In the genomic region with DNA sequence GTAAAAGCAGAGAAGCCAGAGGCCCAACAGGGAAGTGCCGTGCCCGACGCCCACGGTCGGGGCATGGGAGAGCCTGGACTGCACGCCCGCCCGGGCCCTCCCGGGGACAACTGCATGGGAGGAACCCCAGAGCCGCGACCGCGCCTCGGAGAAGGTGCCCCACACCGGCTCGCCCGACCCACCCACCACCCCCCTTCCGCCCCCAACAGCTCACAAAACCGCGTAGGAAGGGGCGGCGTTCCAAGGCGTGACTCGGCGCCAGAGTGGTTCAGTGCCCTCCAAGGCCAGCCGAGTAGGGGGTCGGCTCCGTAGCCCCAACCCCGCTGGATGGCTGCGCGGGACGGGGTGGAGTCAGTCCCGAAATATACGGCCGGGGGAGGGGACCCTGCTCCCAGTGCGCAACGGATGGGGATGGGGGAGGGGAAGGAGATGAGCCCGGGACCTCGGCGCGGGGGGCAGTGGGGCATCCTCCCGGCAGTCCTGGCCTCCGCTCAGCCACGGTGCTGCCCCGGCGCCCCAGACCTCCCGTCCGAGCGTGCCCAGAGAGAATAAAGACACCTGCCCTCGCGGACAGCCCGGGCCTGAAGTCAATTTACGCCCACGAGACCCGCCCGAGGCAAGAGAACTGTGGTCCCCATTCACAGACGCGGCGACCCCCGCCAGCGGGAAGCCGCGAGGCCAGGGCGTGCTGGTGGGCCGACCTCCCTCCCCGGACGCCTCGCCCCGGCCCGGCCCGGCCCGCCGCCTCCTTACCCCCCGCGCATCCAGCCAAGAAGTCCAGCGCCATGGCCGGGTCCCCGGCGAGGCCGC, we compare ENCODE assay signal across 9 cellular contexts. TPM values are rescaled to one million over a fixed set of nuclear protein-coding genes. Genes with fewer than 3 reads are reported as not detected.
DNase-seq lines count a peak whose midpoint lies in the region; ATAC-seq and TF ChIP-seq lines count a peak whose summit lies in the region.
"Had no signal": no experiment of that assay in that cellular context is flagged by ENCODE, and none has a peak within 500 bp of the region (broad histone marks: within the 10 kb centered on the region; RNA-seq: fewer than 3 reads in every experiment).

No MANE protein-coding gene starts in this region.

- peaks cover 0 to 61% (median 27%) of the 10 kb centered on the region in 12 donors for H3K4me1 ChIP-seq in heart left ventricle

- H3K4me3 ChIP-seq in NB4 (ENCODE audit: low read depth, low read length) (peak overlapping the region; percentile 52), heart left ventricle (peak overlapping the region; percentile 59 to 99 (median 88)), retinal pigment epithelial cell (ENCODE audit: low read length) (peak overlapping the region; percentile 71)

- H3K27ac ChIP-seq in heart left ventricle: peak overlapping the region; percentile 62 to 95 (median 88)

- DNase-seq in NCI-H1105 (lab: John Stamatoyannopoulos, UW) (peak; percentile 47), NCI-H1105 treated with DMSO at 0.1 percent for 48 hours (lab: John Stamatoyannopoulos, UW) (no peak), NB4 (ENCODE audit: low read depth) (peak; percentile 79), activated gamma-delta T cell (lab: John Stamatoyannopoulos, UW) (peak; percentile 57), heart left ventricle (peak in 3 of 5 donors; percentile 35 to 78 (median 48)), retinal pigment epithelial cell (ENCODE audit: low read depth) (no peak), NCI-H510A treated with DMSO at 0.1 percent for 48 hours (lab: John Stamatoyannopoulos, UW) (no peak), LoVo (ENCODE audit: low spot score) (no peak)

- no peaks in the 10 kb centered on the region for H3K36me3 ChIP-seq in heart left ventricle

- ATAC-seq in heart left ventricle: peak in 1 of 4 donors; percentile 6

- TF ChIP-seq POLR2A in NB4 (IDR thresholded peaks at IDR 0.05; ENCODE audit: extremely low read depth, insufficient read length) (no peak), heart left ventricle (IDR thresholded peaks at IDR 0.05) (no peak)

- H3K27me3 ChIP-seq in heart left ventricle: no peaks in the 10 kb centered on the region

- no peaks in the 10 kb centered on the region for H3K9me3 ChIP-seq in heart left ventricle

- 0 to 1% (median 1%) methylated on average over 47 to 80 of the region's 80 CpGs for WGBS in heart left ventricle, 4 donors

- no peak for TF ChIP-seq CTCF in NB4 (IDR thresholded peaks at IDR 0.05; ENCODE audit: low read depth, low read length)
- no peak for TF ChIP-seq CTCF in heart left ventricle (IDR thresholded peaks at IDR 0.05)
- TF ChIP-seq CTCF in retinal pigment epithelial cell (conservative IDR thresholded peaks at IDR 0.05; ENCODE audit: low read depth, low read length): no peak

- intact Hi-C loops in heart left ventricle (cut with DNase I): loop anchor here in 8 of 10 donors (2.0 to 5.0 kb wide), 5 partner anchors 63 to 72 kb away; partner anchors contain the start of genes WDR25 (in 6 of the 8) and YY1 (in 1 of the 8)

RNA-seq across cellular contexts. Expression of gene SLC25A29, which starts 0.6 kb away (rescaled TPM):
- 10 to 100 TPM; 10.2 to 34.2 (median 20.1) TPM for total RNA-seq in heart left ventricle
- polyA plus RNA-seq in heart left ventricle: 10 to 100 TPM; 23.9 to 26.3 TPM

RNA-seq across cellular contexts. Expression of gene SLC25A47, which starts 17.5 kb away (rescaled TPM):
- total RNA-seq in heart left ventricle: not detected
- polyA plus RNA-seq in heart left ventricle: not detected
- total RNA-seq: frontal cortex had no signal

Comparison
In these comparisons a context has a peak if more than half of its experiments do, and no peak if none do; other contexts are left out.
1. DNase-seq: peak in NCI-H1105 (single experiment), NB4 (single experiment), activated gamma-delta T cell (single experiment) and heart left ventricle (3 of 5); none in NCI-H1105 treated with DMSO at 0.1 percent for 48 hours (single experiment), retinal pigment epithelial cell (single experiment), NCI-H510A treated with DMSO at 0.1 percent for 48 hours (single experiment) and LoVo (single experiment).
2. Peak in every context shown above with its lines, with median percentiles within 50 percentile points of each other: H3K4me3 ChIP-seq.